Comparison of ENCODE assay signal across 10 cellular contexts in genomic region chr1:9437931-9438330, GRCh38.
DNase-seq lines count a peak whose midpoint lies in the region; ATAC-seq lines count a peak whose summit lies in the region.
"Had no signal": no experiment of that assay in that cellular context is flagged by ENCODE, and none has a peak within 500 bp of the region (broad histone marks: within the 10 kb centered on the region; RNA-seq: fewer than 3 reads in every experiment).

No MANE protein-coding gene starts in this region.

- intact Hi-C loops in left cardiac atrium (cut with DNase I), result no loop called here
- intact Hi-C loops in posterior cingulate gyrus (cut with DNase I), result no loop called here

- no peaks in the 10 kb centered on the region for H3K4me1 Mint-ChIP-seq in stimulated activated effector memory CD8-positive, alpha-beta T cell treated with anti-CD3 and anti-CD28 coated beads, Interleukin-12 subunit alpha, Interleukin-12 subunit beta, amount 100 ng/mL, for 72 hours
- H3K4me1 Mint-ChIP-seq: CD8-positive, alpha-beta memory T cell; stimulated activated memory B cell treated with anti-CD40 and anti-IgM and Interleukin-4, amounts not matched to agents 10 μg/mL and 1 μg/mL and 100 μg/mL, for 72 hours had no signal

- no peaks in the 10 kb centered on the region for H3K36me3 Mint-ChIP-seq in stimulated activated effector memory CD8-positive, alpha-beta T cell treated with anti-CD3 and anti-CD28 coated beads, Interleukin-12 subunit alpha, Interleukin-12 subunit beta, amount 100 ng/mL, for 72 hours
- H3K36me3 Mint-ChIP-seq: CD8-positive, alpha-beta memory T cell; stimulated activated memory B cell treated with anti-CD40 and anti-IgM and Interleukin-4, amounts not matched to agents 10 μg/mL and 1 μg/mL and 100 μg/mL, for 72 hours had no signal

- no peak overlapping the region for H3K4me3 Mint-ChIP-seq in stimulated activated effector memory CD8-positive, alpha-beta T cell treated with anti-CD3 and anti-CD28 coated beads, Interleukin-12 subunit alpha, Interleukin-12 subunit beta, amount 100 ng/mL, for 72 hours
- H3K4me3 Mint-ChIP-seq: CD8-positive, alpha-beta memory T cell; stimulated activated memory B cell treated with anti-CD40 and anti-IgM and Interleukin-4, amounts not matched to agents 10 μg/mL and 1 μg/mL and 100 μg/mL, for 72 hours had no signal

- peak; percentile 65 for DNase-seq in AG20443 (ENCODE audit: low spot score)
- DNase-seq in anterior cingulate cortex (lab: John Stamatoyannopoulos, UW), result peak in 49 of 58 donors; percentile 9 to 78 (median 47)
- DNase-seq in left cardiac atrium, result peak; percentile 55
- DNase-seq in posterior cingulate gyrus, result peak in 7 of 10 donors; percentile 27 to 90 (median 49)
- DNase-seq in NCI-H526 treated with DMSO at 0.1 percent for 48 hours (lab: John Stamatoyannopoulos, UW), result no peak
- no peak for DNase-seq in AML-193 (lab: John Stamatoyannopoulos, UW)
- DNase-seq in stimulated activated effector memory CD8-positive, alpha-beta T cell treated with anti-CD3 and anti-CD28 coated beads, Interleukin-12 subunit alpha, Interleukin-12 subunit beta, amount 100 ng/mL, for 72 hours (ENCODE audit: low spot score in 2 of 2), result no peak
- DNase-seq in NCI-H1930 (lab: John Stamatoyannopoulos, UW), result no peak
- DNase-seq: CD8-positive, alpha-beta memory T cell had no signal

- no peak overlapping the region for H3K27ac Mint-ChIP-seq in stimulated activated effector memory CD8-positive, alpha-beta T cell treated with anti-CD3 and anti-CD28 coated beads, Interleukin-12 subunit alpha, Interleukin-12 subunit beta, amount 100 ng/mL, for 72 hours
- H3K27ac Mint-ChIP-seq: stimulated activated memory B cell treated with anti-CD40 and anti-IgM and Interleukin-4, amounts not matched to agents 10 μg/mL and 1 μg/mL and 100 μg/mL, for 72 hours had no signal

- ATAC-seq in left cardiac atrium, result peak; percentile 4 to 28
- ATAC-seq in stimulated activated effector memory CD8-positive, alpha-beta T cell treated with anti-CD3 and anti-CD28 coated beads, Interleukin-12 subunit alpha, Interleukin-12 subunit beta, amount 100 ng/mL, for 72 hours, result no peak
- ATAC-seq: stimulated activated memory B cell treated with anti-CD40 and anti-IgM and Interleukin-4, amounts not matched to agents 10 μg/mL and 1 μg/mL and 100 μg/mL, for 72 hours had no signal

- H3K9me3 Mint-ChIP-seq in stimulated activated effector memory CD8-positive, alpha-beta T cell treated with anti-CD3 and anti-CD28 coated beads, Interleukin-12 subunit alpha, Interleukin-12 subunit beta, amount 100 ng/mL, for 72 hours, result no peaks in the 10 kb centered on the region
- H3K9me3 Mint-ChIP-seq: CD8-positive, alpha-beta memory T cell; stimulated activated memory B cell treated with anti-CD40 and anti-IgM and Interleukin-4, amounts not matched to agents 10 μg/mL and 1 μg/mL and 100 μg/mL, for 72 hours had no signal

Comparison
In these comparisons a context has a peak if more than half of its experiments do, and no peak if none do; other contexts are left out.
1. DNase-seq: peak in AG20443 (single experiment), anterior cingulate cortex (49 of 58), left cardiac atrium (single experiment) and posterior cingulate gyrus (7 of 10); none in NCI-H526 treated with DMSO at 0.1 percent for 48 hours (single experiment), AML-193 (0 of 2), stimulated activated effector memory CD8-positive, alpha-beta T cell treated with anti-CD3 and anti-CD28 coated beads, Interleukin-12 subunit alpha, Interleukin-12 subunit beta, amount 100 ng/mL, for 72 hours (0 of 2) and NCI-H1930 (0 of 2).